In the genomic region with DNA sequence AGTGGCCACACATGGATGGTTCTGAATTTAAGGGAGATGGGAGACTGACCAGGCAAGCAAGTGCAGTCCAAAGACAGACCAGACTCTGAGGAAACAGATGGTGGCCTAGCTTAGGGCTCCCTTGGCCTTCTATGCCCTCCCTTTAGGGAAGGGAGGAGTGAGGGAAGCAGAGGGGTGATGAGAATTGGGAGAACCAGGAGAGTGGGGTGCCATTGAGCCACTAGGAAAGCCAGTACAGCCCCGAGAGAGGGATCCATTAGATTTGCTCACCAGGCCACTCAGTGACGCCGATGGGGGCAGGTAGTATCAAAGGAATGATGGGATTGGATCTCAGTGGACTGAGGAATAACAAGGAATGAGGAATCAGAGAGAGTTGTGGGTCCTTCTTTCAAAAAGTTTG, we compare ENCODE assay signal across 1 cellular context.
TF ChIP-seq lines count a peak whose summit lies in the region.

No MANE protein-coding gene starts in this region.

TF ChIP-seq in H1, 55 proteins besides CTCF, POLR2A, EP300 and RAD21:
- no peak for TF ChIP-seq CHD2 (IDR thresholded peaks at IDR 0.05; ENCODE audit: low read length)
- no peak for TF ChIP-seq FOSL1 (IDR thresholded peaks at IDR 0.05; ENCODE audit: insufficient read depth, low read depth, low read length)
- TF ChIP-seq JUND (IDR thresholded peaks at IDR 0.05; ENCODE audit: low read length): no peak
- no peak for TF ChIP-seq TAF7 (optimal IDR thresholded peaks at IDR 0.05; ENCODE audit: borderline replicate concordance, low read depth, low read length)
- no peak for TF ChIP-seq SIX5 (IDR thresholded peaks at IDR 0.05; ENCODE audit: low read depth, low read length)
- no peak for TF ChIP-seq PHF8 (conservative IDR thresholded peaks at IDR 0.05; ENCODE audit: low read depth, low read length)
- TF ChIP-seq TCF12 (IDR thresholded peaks at IDR 0.05; ENCODE audit: low read depth, low read length): no peak
- TF ChIP-seq MAFK (IDR thresholded peaks at IDR 0.05; ENCODE audit: low read depth, low read length): no peak
- no peak for TF ChIP-seq KDM5A (IDR thresholded peaks at IDR 0.05; ENCODE audit: low read length)
- TF ChIP-seq CREB1 (IDR thresholded peaks at IDR 0.05): no peak
- no peak for TF ChIP-seq CEBPB (IDR thresholded peaks at IDR 0.05; ENCODE audit: low read depth, low read length)
- TF ChIP-seq SIRT6 (IDR thresholded peaks at IDR 0.05; ENCODE audit: low read length): no peak
- TF ChIP-seq YY1 (IDR thresholded peaks at IDR 0.05; ENCODE audit: low read depth, low read length): no peak
- no peak for TF ChIP-seq SAP30 (IDR thresholded peaks at IDR 0.05; ENCODE audit: insufficient read depth, insufficient replicate concordance, low read length)
- TF ChIP-seq CTBP2 (IDR thresholded peaks at IDR 0.05; ENCODE audit: borderline replicate concordance, insufficient read depth, insufficient read length, low read length): no peak
